In the genomic region with DNA sequence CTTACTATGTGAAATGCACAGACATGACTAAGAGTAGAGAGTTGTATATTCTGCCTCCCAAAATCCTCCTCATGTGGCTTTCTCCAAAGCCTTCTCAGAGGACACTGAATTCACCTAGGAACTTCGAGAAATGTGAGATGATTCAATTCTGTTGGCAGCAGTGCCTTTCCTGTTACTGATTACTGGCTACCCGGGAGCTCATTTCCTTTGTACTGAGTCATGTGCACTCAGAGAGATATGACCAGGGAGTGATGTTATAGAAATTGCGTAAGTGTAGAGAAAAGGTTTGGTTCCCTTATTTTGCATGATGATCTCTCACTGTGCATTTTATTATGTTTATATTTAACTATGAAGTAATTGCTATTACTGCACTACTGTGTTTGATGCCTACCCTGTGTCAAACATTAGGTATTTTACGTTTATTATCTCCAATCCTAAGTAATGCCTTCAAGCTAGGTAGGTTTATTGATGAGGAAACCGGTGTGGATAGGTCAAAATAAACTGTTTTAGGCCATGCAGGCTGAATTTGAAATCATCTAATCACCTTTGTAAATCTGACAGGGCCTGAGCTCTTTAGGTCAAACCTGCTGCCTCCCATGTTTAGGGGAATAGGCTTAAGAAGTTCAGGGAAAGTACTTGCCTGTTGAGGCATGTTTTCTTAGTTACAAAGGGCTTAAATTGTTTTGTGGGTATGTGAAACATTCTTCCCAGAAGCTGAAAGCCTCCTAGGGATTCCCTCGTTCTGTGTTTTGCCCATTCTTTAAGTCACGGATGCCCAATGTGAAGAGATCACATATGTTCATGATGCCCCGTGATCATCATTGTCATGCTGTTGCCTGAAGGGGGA, we compare ENCODE assay signal across 1 cellular context.
TF ChIP-seq lines count a peak whose summit lies in the region.

No MANE protein-coding gene starts in this region.

TF ChIP-seq in HEK293, 187 proteins besides CTCF, POLR2A, EP300 and RAD21 (continued from another document and continues in another):
- TF ChIP-seq, protein P1, sequence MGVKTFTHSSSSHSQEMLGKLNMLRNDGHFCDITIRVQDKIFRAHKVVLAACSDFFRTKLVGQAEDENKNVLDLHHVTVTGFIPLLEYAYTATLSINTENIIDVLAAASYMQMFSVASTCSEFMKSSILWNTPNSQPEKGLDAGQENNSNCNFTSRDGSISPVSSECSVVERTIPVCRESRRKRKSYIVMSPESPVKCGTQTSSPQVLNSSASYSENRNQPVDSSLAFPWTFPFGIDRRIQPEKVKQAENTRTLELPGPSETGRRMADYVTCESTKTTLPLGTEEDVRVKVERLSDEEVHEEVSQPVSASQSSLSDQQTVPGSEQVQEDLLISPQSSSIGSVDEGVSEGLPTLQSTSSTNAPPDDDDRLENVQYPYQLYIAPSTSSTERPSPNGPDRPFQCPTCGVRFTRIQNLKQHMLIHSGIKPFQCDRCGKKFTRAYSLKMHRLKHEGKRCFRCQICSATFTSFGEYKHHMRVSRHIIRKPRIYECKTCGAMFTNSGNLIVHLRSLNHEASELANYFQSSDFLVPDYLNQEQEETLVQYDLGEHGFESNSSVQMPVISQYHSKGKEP (tag by site-specific recombination; IDR thresholded peaks at IDR 0.05) = peak; percentile 49
- TF ChIP-seq, protein P2, sequence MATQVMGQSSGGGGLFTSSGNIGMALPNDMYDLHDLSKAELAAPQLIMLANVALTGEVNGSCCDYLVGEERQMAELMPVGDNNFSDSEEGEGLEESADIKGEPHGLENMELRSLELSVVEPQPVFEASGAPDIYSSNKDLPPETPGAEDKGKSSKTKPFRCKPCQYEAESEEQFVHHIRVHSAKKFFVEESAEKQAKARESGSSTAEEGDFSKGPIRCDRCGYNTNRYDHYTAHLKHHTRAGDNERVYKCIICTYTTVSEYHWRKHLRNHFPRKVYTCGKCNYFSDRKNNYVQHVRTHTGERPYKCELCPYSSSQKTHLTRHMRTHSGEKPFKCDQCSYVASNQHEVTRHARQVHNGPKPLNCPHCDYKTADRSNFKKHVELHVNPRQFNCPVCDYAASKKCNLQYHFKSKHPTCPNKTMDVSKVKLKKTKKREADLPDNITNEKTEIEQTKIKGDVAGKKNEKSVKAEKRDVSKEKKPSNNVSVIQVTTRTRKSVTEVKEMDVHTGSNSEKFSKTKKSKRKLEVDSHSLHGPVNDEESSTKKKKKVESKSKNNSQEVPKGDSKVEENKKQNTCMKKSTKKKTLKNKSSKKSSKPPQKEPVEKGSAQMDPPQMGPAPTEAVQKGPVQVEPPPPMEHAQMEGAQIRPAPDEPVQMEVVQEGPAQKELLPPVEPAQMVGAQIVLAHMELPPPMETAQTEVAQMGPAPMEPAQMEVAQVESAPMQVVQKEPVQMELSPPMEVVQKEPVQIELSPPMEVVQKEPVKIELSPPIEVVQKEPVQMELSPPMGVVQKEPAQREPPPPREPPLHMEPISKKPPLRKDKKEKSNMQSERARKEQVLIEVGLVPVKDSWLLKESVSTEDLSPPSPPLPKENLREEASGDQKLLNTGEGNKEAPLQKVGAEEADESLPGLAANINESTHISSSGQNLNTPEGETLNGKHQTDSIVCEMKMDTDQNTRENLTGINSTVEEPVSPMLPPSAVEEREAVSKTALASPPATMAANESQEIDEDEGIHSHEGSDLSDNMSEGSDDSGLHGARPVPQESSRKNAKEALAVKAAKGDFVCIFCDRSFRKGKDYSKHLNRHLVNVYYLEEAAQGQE (tag by site-specific recombination; IDR thresholded peaks at IDR 0.05) = no peak
- no peak for TF ChIP-seq ZNF169 (tag by site-specific recombination; IDR thresholded peaks at IDR 0.05)
- peak; percentile 92 for TF ChIP-seq ZNF366 (tag by site-specific recombination; conservative IDR thresholded peaks at IDR 0.05)
- peak; percentile 60; the same call in 1 of the 2 replicates for TF ChIP-seq WT1 (tag by site-specific recombination; IDR thresholded peaks at IDR 0.05)
- TF ChIP-seq, protein P3, sequence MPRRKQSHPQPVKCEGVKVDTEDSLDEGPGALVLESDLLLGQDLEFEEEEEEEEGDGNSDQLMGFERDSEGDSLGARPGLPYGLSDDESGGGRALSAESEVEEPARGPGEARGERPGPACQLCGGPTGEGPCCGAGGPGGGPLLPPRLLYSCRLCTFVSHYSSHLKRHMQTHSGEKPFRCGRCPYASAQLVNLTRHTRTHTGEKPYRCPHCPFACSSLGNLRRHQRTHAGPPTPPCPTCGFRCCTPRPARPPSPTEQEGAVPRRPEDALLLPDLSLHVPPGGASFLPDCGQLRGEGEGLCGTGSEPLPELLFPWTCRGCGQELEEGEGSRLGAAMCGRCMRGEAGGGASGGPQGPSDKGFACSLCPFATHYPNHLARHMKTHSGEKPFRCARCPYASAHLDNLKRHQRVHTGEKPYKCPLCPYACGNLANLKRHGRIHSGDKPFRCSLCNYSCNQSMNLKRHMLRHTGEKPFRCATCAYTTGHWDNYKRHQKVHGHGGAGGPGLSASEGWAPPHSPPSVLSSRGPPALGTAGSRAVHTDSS (tag by site-specific recombination; IDR thresholded peaks at IDR 0.05) = no peak
- TF ChIP-seq ZNF184 (tag by site-specific recombination; IDR thresholded peaks at IDR 0.05) = peak; percentile 58; the same call in 1 of the 2 replicates
- peak; percentile 6; the same call in 1 of the 2 replicates for TF ChIP-seq GLI2 (tag by site-specific recombination; IDR thresholded peaks at IDR 0.05; ENCODE audit: borderline replicate concordance, low read depth)
- no peak for TF ChIP-seq HOXD13 (CRISPR knock-in tag; IDR thresholded peaks at IDR 0.05; ENCODE audit: borderline replicate concordance)
- TF ChIP-seq, protein P4, sequence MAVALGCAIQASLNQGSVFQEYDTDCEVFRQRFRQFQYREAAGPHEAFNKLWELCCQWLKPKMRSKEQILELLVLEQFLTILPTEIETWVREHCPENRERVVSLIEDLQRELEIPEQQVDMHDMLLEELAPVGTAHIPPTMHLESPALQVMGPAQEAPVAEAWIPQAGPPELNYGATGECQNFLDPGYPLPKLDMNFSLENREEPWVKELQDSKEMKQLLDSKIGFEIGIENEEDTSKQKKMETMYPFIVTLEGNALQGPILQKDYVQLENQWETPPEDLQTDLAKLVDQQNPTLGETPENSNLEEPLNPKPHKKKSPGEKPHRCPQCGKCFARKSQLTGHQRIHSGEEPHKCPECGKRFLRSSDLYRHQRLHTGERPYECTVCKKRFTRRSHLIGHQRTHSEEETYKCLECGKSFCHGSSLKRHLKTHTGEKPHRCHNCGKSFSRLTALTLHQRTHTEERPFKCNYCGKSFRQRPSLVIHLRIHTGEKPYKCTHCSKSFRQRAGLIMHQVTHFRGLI (tag by site-specific recombination; IDR thresholded peaks at IDR 0.05) = no peak
- no peak for TF ChIP-seq ZNF174 (tag by site-specific recombination; IDR thresholded peaks at IDR 0.05)
- TF ChIP-seq KLF1 (tag by site-specific recombination; IDR thresholded peaks at IDR 0.05) = no peak
- 0 out of 2 replicates have a peak, but pooled peaks have one; percentile 15 for TF ChIP-seq ZNF558 (tag by site-specific recombination; IDR thresholded peaks at IDR 0.05)
- TF ChIP-seq ZNF335 (tag by site-specific recombination; conservative IDR thresholded peaks at IDR 0.05) = no peak
- peak; percentile 81 for TF ChIP-seq ZBTB48 (tag by site-specific recombination; IDR thresholded peaks at IDR 0.05)
- TF ChIP-seq GLI4 (tag by site-specific recombination; IDR thresholded peaks at IDR 0.05) = no peak
- no peak for TF ChIP-seq ZNF341 (tag by site-specific recombination; IDR thresholded peaks at IDR 0.05; ENCODE audit: low read depth)
- TF ChIP-seq ZNF350 (tag by site-specific recombination; IDR thresholded peaks at IDR 0.05) = no peak
- TF ChIP-seq ZNF843 (tag by site-specific recombination; IDR thresholded peaks at IDR 0.05) = peak; percentile 83
- TF ChIP-seq, protein P5, sequence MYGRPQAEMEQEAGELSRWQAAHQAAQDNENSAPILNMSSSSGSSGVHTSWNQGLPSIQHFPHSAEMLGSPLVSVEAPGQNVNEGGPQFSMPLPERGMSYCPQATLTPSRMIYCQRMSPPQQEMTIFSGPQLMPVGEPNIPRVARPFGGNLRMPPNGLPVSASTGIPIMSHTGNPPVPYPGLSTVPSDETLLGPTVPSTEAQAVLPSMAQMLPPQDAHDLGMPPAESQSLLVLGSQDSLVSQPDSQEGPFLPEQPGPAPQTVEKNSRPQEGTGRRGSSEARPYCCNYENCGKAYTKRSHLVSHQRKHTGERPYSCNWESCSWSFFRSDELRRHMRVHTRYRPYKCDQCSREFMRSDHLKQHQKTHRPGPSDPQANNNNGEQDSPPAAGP (tag by site-specific recombination; IDR thresholded peaks at IDR 0.05) = no peak
- TF ChIP-seq ZNF785 (tag by site-specific recombination; IDR thresholded peaks at IDR 0.05) = no peak
- TF ChIP-seq, protein P6, sequence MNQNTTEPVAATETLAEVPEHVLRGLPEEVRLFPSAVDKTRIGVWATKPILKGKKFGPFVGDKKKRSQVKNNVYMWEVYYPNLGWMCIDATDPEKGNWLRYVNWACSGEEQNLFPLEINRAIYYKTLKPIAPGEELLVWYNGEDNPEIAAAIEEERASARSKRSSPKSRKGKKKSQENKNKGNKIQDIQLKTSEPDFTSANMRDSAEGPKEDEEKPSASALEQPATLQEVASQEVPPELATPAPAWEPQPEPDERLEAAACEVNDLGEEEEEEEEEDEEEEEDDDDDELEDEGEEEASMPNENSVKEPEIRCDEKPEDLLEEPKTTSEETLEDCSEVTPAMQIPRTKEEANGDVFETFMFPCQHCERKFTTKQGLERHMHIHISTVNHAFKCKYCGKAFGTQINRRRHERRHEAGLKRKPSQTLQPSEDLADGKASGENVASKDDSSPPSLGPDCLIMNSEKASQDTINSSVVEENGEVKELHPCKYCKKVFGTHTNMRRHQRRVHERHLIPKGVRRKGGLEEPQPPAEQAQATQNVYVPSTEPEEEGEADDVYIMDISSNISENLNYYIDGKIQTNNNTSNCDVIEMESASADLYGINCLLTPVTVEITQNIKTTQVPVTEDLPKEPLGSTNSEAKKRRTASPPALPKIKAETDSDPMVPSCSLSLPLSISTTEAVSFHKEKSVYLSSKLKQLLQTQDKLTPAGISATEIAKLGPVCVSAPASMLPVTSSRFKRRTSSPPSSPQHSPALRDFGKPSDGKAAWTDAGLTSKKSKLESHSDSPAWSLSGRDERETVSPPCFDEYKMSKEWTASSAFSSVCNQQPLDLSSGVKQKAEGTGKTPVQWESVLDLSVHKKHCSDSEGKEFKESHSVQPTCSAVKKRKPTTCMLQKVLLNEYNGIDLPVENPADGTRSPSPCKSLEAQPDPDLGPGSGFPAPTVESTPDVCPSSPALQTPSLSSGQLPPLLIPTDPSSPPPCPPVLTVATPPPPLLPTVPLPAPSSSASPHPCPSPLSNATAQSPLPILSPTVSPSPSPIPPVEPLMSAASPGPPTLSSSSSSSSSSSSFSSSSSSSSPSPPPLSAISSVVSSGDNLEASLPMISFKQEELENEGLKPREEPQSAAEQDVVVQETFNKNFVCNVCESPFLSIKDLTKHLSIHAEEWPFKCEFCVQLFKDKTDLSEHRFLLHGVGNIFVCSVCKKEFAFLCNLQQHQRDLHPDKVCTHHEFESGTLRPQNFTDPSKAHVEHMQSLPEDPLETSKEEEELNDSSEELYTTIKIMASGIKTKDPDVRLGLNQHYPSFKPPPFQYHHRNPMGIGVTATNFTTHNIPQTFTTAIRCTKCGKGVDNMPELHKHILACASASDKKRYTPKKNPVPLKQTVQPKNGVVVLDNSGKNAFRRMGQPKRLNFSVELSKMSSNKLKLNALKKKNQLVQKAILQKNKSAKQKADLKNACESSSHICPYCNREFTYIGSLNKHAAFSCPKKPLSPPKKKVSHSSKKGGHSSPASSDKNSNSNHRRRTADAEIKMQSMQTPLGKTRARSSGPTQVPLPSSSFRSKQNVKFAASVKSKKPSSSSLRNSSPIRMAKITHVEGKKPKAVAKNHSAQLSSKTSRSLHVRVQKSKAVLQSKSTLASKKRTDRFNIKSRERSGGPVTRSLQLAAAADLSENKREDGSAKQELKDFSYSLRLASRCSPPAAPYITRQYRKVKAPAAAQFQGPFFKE (tag by site-specific recombination; IDR thresholded peaks at IDR 0.05; ENCODE audit: borderline replicate concordance) = no peak
- TF ChIP-seq ZNF426 (tag by site-specific recombination; IDR thresholded peaks at IDR 0.05) = no peak
- TF ChIP-seq ZNF624 (tag by site-specific recombination; IDR thresholded peaks at IDR 0.05) = no peak
- TF ChIP-seq YY2 (tag by site-specific recombination; IDR thresholded peaks at IDR 0.05) = no peak
- no peak for TF ChIP-seq ZNF623 (tag by site-specific recombination; IDR thresholded peaks at IDR 0.05)
- TF ChIP-seq ZIC2 (tag by site-specific recombination; IDR thresholded peaks at IDR 0.05) = peak; percentile 54; the same call in 1 of the 2 replicates
- TF ChIP-seq, protein P7, sequence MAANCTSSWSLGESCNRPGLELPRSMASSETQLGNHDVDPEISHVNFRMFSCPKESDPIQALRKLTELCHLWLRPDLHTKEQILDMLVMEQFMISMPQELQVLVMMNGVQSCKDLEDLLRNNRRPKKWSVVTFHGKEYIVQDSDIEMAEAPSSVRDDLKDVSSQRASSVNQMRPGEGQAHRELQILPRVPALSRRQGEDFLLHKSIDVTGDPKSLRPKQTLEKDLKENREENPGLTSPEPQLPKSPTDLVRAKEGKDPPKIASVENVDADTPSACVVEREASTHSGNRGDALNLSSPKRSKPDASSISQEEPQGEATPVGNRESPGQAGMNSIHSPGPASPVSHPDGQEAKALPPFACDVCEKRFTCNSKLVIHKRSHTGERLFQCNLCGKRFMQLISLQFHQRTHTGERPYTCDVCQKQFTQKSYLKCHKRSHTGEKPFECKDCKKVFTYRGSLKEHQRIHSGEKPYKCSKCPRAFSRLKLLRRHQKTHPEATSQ (tag by site-specific recombination; IDR thresholded peaks at IDR 0.05) = no peak
- no peak for TF ChIP-seq ZNF654 (tag by site-specific recombination; IDR thresholded peaks at IDR 0.05; ENCODE audit: low read depth)
- TF ChIP-seq TRIM28 (IDR thresholded peaks at IDR 0.05; ENCODE audit: borderline replicate concordance, low read length) = peak; percentile 96
